25 cellular contexts compared by ENCODE assay signal in genomic region chr2:212327171-212327809, GRCh38.
"Had no signal": no experiment of that assay in that cellular context is flagged by ENCODE, and none has a peak within 500 bp of the region (broad histone marks: within the 10 kb centered on the region; RNA-seq: fewer than 3 reads in every experiment).

No MANE protein-coding gene starts in this region.

- H3K27ac Mint-ChIP-seq: activated CD4-positive, alpha-beta memory T cell treated with anti-CD3 and anti-CD28 coated beads for 36 hours; activated CD4-positive, alpha-beta T cell treated with anti-CD3 and anti-CD28 coated beads for 36 hours; activated naive CD4-positive, alpha-beta T cell treated with anti-CD3 and anti-CD28 coated beads for 36 hours; activated naive CD8-positive, alpha-beta T cell treated with anti-CD3 and anti-CD28 coated beads, Interleukin-2, amount 10 ng/mL, durations not matched to agents 7 days and 5 days; activated T-cell treated with anti-CD3 and anti-CD28 coated beads, Interleukin-2, amount 50 U/mL, for 72 hours; immature natural killer cell; naive thymus-derived CD4-positive, alpha-beta T cell; neural progenitor cell; T-helper 1 cell treated with Interleukin-12 subunit alpha and Interleukin-12 subunit beta and Interleukin-4 antibody, amounts not matched to agents 30 μg/mL and 1 μg/mL, for 36 hours; WTC11 had no signal

- H3K36me3 ChIP-seq: lower lobe of right lung, neural progenitor cell, spleen, upper lobe of left lung had no signal

- H3K9ac ChIP-seq: neural progenitor cell had no signal

- H3K36me3 Mint-ChIP-seq: activated CD4-positive, alpha-beta memory T cell treated with anti-CD3 and anti-CD28 coated beads for 36 hours; activated naive CD8-positive, alpha-beta T cell treated with anti-CD3 and anti-CD28 coated beads, Interleukin-2, amount 10 ng/mL, durations not matched to agents 7 days and 5 days; immature natural killer cell; naive thymus-derived CD4-positive, alpha-beta T cell; WTC11 had no signal

- H3K27me3 Mint-ChIP-seq: activated CD4-positive, alpha-beta memory T cell treated with anti-CD3 and anti-CD28 coated beads for 36 hours; activated CD4-positive, alpha-beta T cell treated with anti-CD3 and anti-CD28 coated beads for 36 hours; activated naive CD8-positive, alpha-beta T cell treated with anti-CD3 and anti-CD28 coated beads, Interleukin-2, amount 10 ng/mL, durations not matched to agents 7 days and 5 days; naive thymus-derived CD4-positive, alpha-beta T cell had no signal

- H3K27ac ChIP-seq: lower lobe of right lung, neural progenitor cell, spleen, upper lobe of left lung had no signal

- H3K4me3 Mint-ChIP-seq: activated CD4-positive, alpha-beta memory T cell treated with anti-CD3 and anti-CD28 coated beads for 36 hours; activated CD4-positive, alpha-beta T cell treated with anti-CD3 and anti-CD28 coated beads for 36 hours; activated naive CD4-positive, alpha-beta T cell treated with anti-CD3 and anti-CD28 coated beads for 36 hours; activated naive CD8-positive, alpha-beta T cell treated with anti-CD3 and anti-CD28 coated beads, Interleukin-2, amount 10 ng/mL, durations not matched to agents 7 days and 5 days; activated T-cell treated with anti-CD3 and anti-CD28 coated beads, Interleukin-2, amount 50 U/mL, for 72 hours; immature natural killer cell; naive thymus-derived CD4-positive, alpha-beta T cell; neural progenitor cell; T-helper 1 cell treated with Interleukin-12 subunit alpha and Interleukin-12 subunit beta and Interleukin-4 antibody, amounts not matched to agents 30 μg/mL and 1 μg/mL, for 36 hours; WTC11 had no signal

- H3K4me1 Mint-ChIP-seq: activated CD4-positive, alpha-beta T cell treated with anti-CD3 and anti-CD28 coated beads for 36 hours; activated naive CD8-positive, alpha-beta T cell treated with anti-CD3 and anti-CD28 coated beads, Interleukin-2, amount 10 ng/mL, durations not matched to agents 7 days and 5 days; immature natural killer cell; naive thymus-derived CD4-positive, alpha-beta T cell had no signal

- H3K9me3 Mint-ChIP-seq: activated CD4-positive, alpha-beta memory T cell treated with anti-CD3 and anti-CD28 coated beads for 36 hours; activated naive CD4-positive, alpha-beta T cell treated with anti-CD3 and anti-CD28 coated beads for 36 hours; activated naive CD8-positive, alpha-beta T cell treated with anti-CD3 and anti-CD28 coated beads, Interleukin-2, amount 10 ng/mL, durations not matched to agents 7 days and 5 days; T-helper 1 cell treated with Interleukin-12 subunit alpha and Interleukin-12 subunit beta and Interleukin-4 antibody, amounts not matched to agents 30 μg/mL and 1 μg/mL, for 36 hours had no signal

- H3K4me1 ChIP-seq: lower lobe of right lung, neural progenitor cell, spleen, upper lobe of left lung had no signal

- H2AFZ ChIP-seq: hepatocyte, neural progenitor cell had no signal

- DNase-seq: activated CD4-positive, alpha-beta memory T cell treated with anti-CD3 and anti-CD28 coated beads for 36 hours; activated CD4-positive, alpha-beta T cell treated with anti-CD3 and anti-CD28 coated beads for 36 hours; activated effector memory CD4-positive, alpha-beta T cell treated with Interleukin-2 at 50 U/mL for 16 hours; activated naive CD4-positive, alpha-beta T cell treated with anti-CD3 and anti-CD28 coated beads for 36 hours; activated naive CD8-positive, alpha-beta T cell treated with anti-CD3 and anti-CD28 coated beads, Interleukin-2, amount 10 ng/mL, durations not matched to agents 7 days and 5 days; activated T-cell treated with anti-CD3 and anti-CD28 coated beads, Interleukin-2, amount 50 U/mL, for 72 hours; cerebellar nuclear complex; effector CD4-positive, alpha-beta T cell; foreskin melanocyte; glutamatergic neuron; immature natural killer cell; left cardiac atrium; lower lobe of right lung; naive thymus-derived CD4-positive, alpha-beta T cell; posterior cingulate gyrus; retina; spleen; stimulated activated CD4-positive, alpha-beta T cell treated with anti-CD3 and anti-CD28 coated beads, Interleukin-4, amount 100 ng/mL, for 24 hours; stimulated activated naive CD8-positive, alpha-beta T cell treated with anti-CD3 and anti-CD28 coated beads, Interleukin-15, Interleukin-2, amounts not matched to agents 100 U/mL and 50 U/mL, for 24 hours; T1000; upper lobe of left lung had no signal

- ATAC-seq: activated CD4-positive, alpha-beta T cell treated with anti-CD3 and anti-CD28 coated beads for 36 hours; activated T-cell treated with anti-CD3 and anti-CD28 coated beads, Interleukin-2, amount 50 U/mL, for 72 hours; left cardiac atrium; naive thymus-derived CD4-positive, alpha-beta T cell; stimulated activated naive CD8-positive, alpha-beta T cell treated with anti-CD3 and anti-CD28 coated beads, Interleukin-15, Interleukin-2, amounts not matched to agents 100 U/mL and 50 U/mL, for 24 hours; WTC11 had no signal

- H3K27me3 ChIP-seq: hepatocyte, neural progenitor cell, spleen, upper lobe of left lung had no signal

- H3K9me3 ChIP-seq: lower lobe of right lung, spleen, upper lobe of left lung had no signal

- H3K79me2 ChIP-seq: hepatocyte had no signal

- H3K4me2 ChIP-seq: hepatocyte, neural progenitor cell had no signal

- H3K4me3 ChIP-seq: hepatocyte, lower lobe of right lung, neural progenitor cell, spleen, upper lobe of left lung had no signal
